ENCODE assay signal across 3 cellular contexts in genomic region chr5:130799015-130799414, GRCh38.
TF ChIP-seq lines count a peak whose summit lies in the region.

No MANE protein-coding gene starts in this region.

TF ChIP-seq in HepG2, 621 proteins besides CTCF, POLR2A, EP300 and RAD21 (continued from another document):
- TF ChIP-seq ZNF451 (CRISPR knock-in tag; IDR thresholded peaks at IDR 0.05) (no peak), JARID2 (CRISPR knock-in tag; IDR thresholded peaks at IDR 0.05; ENCODE audit: insufficient replicate concordance) (no peak), KDM6A (CRISPR knock-in tag; IDR thresholded peaks at IDR 0.05; ENCODE audit: low read depth) (no peak), CENPX (CRISPR knock-in tag; IDR thresholded peaks at IDR 0.05) (no peak), PITX1 (CRISPR knock-in tag; IDR thresholded peaks at IDR 0.05) (no peak), SAFB2 (CRISPR knock-in tag; IDR thresholded peaks at IDR 0.05; ENCODE audit: borderline replicate concordance, low read depth) (no peak), ZFP91 (CRISPR knock-in tag; IDR thresholded peaks at IDR 0.05; ENCODE audit: borderline replicate concordance) (no peak)
TF ChIP-seq in HepG2: peak in this region for 2.

TF ChIP-seq in A549, 52 proteins besides CTCF, POLR2A, EP300 and RAD21 (continued from another document):
- TF ChIP-seq MAFK (IDR thresholded peaks at IDR 0.05; ENCODE audit: partially characterized antibody) = peak; percentile 48

TF ChIP-seq in K562, 482 proteins besides CTCF, POLR2A, EP300 and RAD21 (continued from another document):
- TF ChIP-seq ZNF280B (CRISPR knock-in tag; IDR thresholded peaks at IDR 0.05) = no peak
TF ChIP-seq in K562: peak in this region for 1.
